In genomic region chr3:157428957-157429356, GRCh38 we compare ENCODE assay signal across 14 cellular contexts. TPM values are rescaled to one million over a fixed set of nuclear protein-coding genes. Genes with fewer than 3 reads are reported as not detected.
"Had no signal": no experiment of that assay in that cellular context is flagged by ENCODE, and none has a peak within 500 bp of the region (broad histone marks: within the 10 kb centered on the region; RNA-seq: fewer than 3 reads in every experiment).

No MANE protein-coding gene starts in this region.

- DNase-seq: activated CD4-positive, alpha-beta T cell treated with anti-CD3 and anti-CD28 coated beads, Interleukin-2, amount 50 U/mL, for 1 hour; activated CD4-positive, CD25-positive, alpha-beta regulatory T cell; activated T-cell treated with anti-CD3 and anti-CD28 coated beads for 4 hours; dorsolateral prefrontal cortex; head of caudate nucleus; left colon; natural killer cell; posterior cingulate gyrus; stomach had no signal

- H3K4me3 ChIP-seq: breast epithelium, dorsolateral prefrontal cortex, right atrium auricular region, skin epidermis, stomach had no signal

- H3K36me3 ChIP-seq: breast epithelium, right atrium auricular region, stomach had no signal

- H3K27ac ChIP-seq: breast epithelium, dorsolateral prefrontal cortex, right atrium auricular region, skin epidermis, stomach had no signal

- H3K27me3 ChIP-seq: breast epithelium, dorsolateral prefrontal cortex, right atrium auricular region, stomach had no signal

- H3K9me3 ChIP-seq: breast epithelium, right atrium auricular region, stomach had no signal

- H3K4me1 ChIP-seq: breast epithelium, right atrium auricular region, stomach had no signal

RNA-seq across cellular contexts. Expression of gene PTX3, which starts 7.7 kb away (rescaled TPM):
- total RNA-seq: activated CD8-positive, alpha-beta memory T cell treated with anti-CD3 and anti-CD28 coated beads for 36 hours; activated T-helper 2 cell treated with anti-CD3 and anti-CD28 coated beads, Interferon-gamma antibody, Interleukin-2, Interleukin-4, amounts not matched to agents 10 μg/mL and 5 μg/mL and 100 μg/mL, durations not matched to agents 14 hours and 24 hours and 36 hours had no signal
